In genomic region chr4:119057417-119057816, GRCh38 we compare ENCODE assay signal across 8 cellular contexts.
"Had no signal": no experiment of that assay in that cellular context is flagged by ENCODE, and none has a peak within 500 bp of the region (broad histone marks: within the 10 kb centered on the region; RNA-seq: fewer than 3 reads in every experiment).

No MANE protein-coding gene starts in this region.

- H3K9ac ChIP-seq: GM23248 had no signal

- H3K9me3 ChIP-seq: HAP-1 had no signal

- H3K36me3 ChIP-seq: HAP-1 had no signal

- H3K4me2 ChIP-seq: GM23338 had no signal

- H3K4me1 ChIP-seq: HAP-1 had no signal

- H3K4me3 ChIP-seq: GM23248, GM23338, HAP-1 had no signal

- H2AFZ ChIP-seq: GM23248, GM23338 had no signal

- H3K9me3 Mint-ChIP-seq: GM23338, H9, HFFc6 had no signal

- H3K4me1 Mint-ChIP-seq: GM23338, H9 had no signal

- H3K27ac ChIP-seq: GM23248 had no signal

- DNase-seq: GM23248, GOT3, H7, H9, HCEC 1CT, HFFc6 had no signal

- H3K27ac Mint-ChIP-seq: GM23338, H9, HFFc6 had no signal

- H3K4me3 Mint-ChIP-seq: GM23338, H9, HFFc6 had no signal
